Comparison of ENCODE assay signal across 39 cellular contexts in genomic region chr5:64221911-64222310, GRCh38. TPM values are rescaled to one million over a fixed set of nuclear protein-coding genes. Genes with fewer than 3 reads are reported as not detected.
"Had no signal": no experiment of that assay in that cellular context is flagged by ENCODE, and none has a peak within 500 bp of the region (broad histone marks: within the 10 kb centered on the region; RNA-seq: fewer than 3 reads in every experiment).

No MANE protein-coding gene starts in this region.

- H3K36me3 ChIP-seq: adrenal gland, brain microvascular endothelial cell, breast epithelium, cardiac muscle cell had no signal

- DNase-seq: activated effector memory CD4-positive, alpha-beta T cell treated with anti-CD3 and anti-CD28 coated beads, Interleukin-2, amount 50 U/mL, for 16 hours; activated effector memory CD4-positive, alpha-beta T cell treated with Interleukin-2 at 50 U/mL for 16 hours; activated gamma-delta T cell; activated gamma-delta T cell treated with Interleukin-2 at 50 U/mL for 16 hours; activated naive CD4-positive, alpha-beta T cell; activated naive CD4-positive, alpha-beta T cell treated with anti-CD3 and anti-CD28 coated beads for 36 hours; activated naive CD4-positive, alpha-beta T cell treated with anti-CD3 and anti-CD28 coated beads, Interleukin-2, amount 10 ng/mL, durations not matched to agents 7 days and 5 days; activated naive CD4-positive, alpha-beta T cell treated with anti-CD3 and anti-CD28 coated beads, Interleukin-2, amount 50 U/mL, for 16 hours; activated naive CD4-positive, alpha-beta T cell treated with Interleukin-2 at 50 U/mL for 16 hours; activated naive CD8-positive, alpha-beta T cell treated with anti-CD3 and anti-CD28 coated beads for 36 hours; activated naive CD8-positive, alpha-beta T cell treated with anti-CD3 and anti-CD28 coated beads, Interleukin-2, amount 10 ng/mL, durations not matched to agents 7 days and 5 days; activated naive CD8-positive, alpha-beta T cell treated with anti-CD3 and anti-CD28 coated beads, Interleukin-2, amount 50 U/mL, for 24 hours; activated T-cell treated with anti-CD3 and anti-CD28 coated beads, Interleukin-2, amount 50 U/mL, for 24 hours; activated T-cell treated with anti-CD3 and anti-CD28 coated beads, Interleukin-2, amount 50 U/mL, for 4 hours; activated T-cell treated with anti-CD3 and anti-CD28 coated beads, Interleukin-2, amount 50 U/mL, for 48 hours; activated T-cell treated with anti-CD3 and anti-CD28 coated beads, Interleukin-2, amount 50 U/mL, for 72 hours; adrenal gland; amniotic stem cell; amygdala; anterior cingulate cortex; aorta; body of pancreas; brain microvascular endothelial cell; caudate nucleus; central memory CD4-positive, alpha-beta T cell; cerebellar nuclear complex had no signal

- H3K27ac Mint-ChIP-seq: activated naive CD4-positive, alpha-beta T cell treated with anti-CD3 and anti-CD28 coated beads for 36 hours; activated naive CD4-positive, alpha-beta T cell treated with anti-CD3 and anti-CD28 coated beads, Interleukin-2, amount 10 ng/mL, durations not matched to agents 7 days and 5 days; activated naive CD4-positive, alpha-beta T cell treated with anti-CD3 and anti-CD28 coated beads, Interleukin-2, amount 50 U/mL, for 24 hours; activated naive CD4-positive, alpha-beta T cell treated with anti-CD3 and anti-CD28 coated beads, Interleukin-2, amount 50 U/mL, for 72 hours; activated naive CD8-positive, alpha-beta T cell; activated naive CD8-positive, alpha-beta T cell treated with anti-CD3 and anti-CD28 coated beads for 36 hours; activated naive CD8-positive, alpha-beta T cell treated with anti-CD3 and anti-CD28 coated beads, Interleukin-2, amount 10 ng/mL, durations not matched to agents 7 days and 5 days; activated naive CD8-positive, alpha-beta T cell treated with anti-CD3 and anti-CD28 coated beads, Interleukin-2, amount 50 U/mL, for 24 hours; activated T-cell treated with anti-CD3 and anti-CD28 coated beads, Interleukin-2, amount 50 U/mL, for 24 hours; activated T-cell treated with anti-CD3 and anti-CD28 coated beads, Interleukin-2, amount 50 U/mL, for 72 hours; activated T-helper 1 cell treated with anti-CD3 and anti-CD28 coated beads, Interleukin-12 subunit alpha, Interleukin-12 subunit beta, Interleukin-2, Interleukin-4 antibody, amounts not matched to agents 30 ng/mL and 10 ng/mL and 1 ng/mL, durations not matched to agents 14 hours and 24 hours and 36 hours; activated T-helper 17 cell treated with anti-CD3 and anti-CD28 coated beads, Interleukin-2, amount 50 U/mL, for 72 hours; activated T-helper 2 cell treated with anti-CD3 and anti-CD28 coated beads, Interferon-gamma antibody, Interleukin-2, Interleukin-4, amounts not matched to agents 10 μg/mL and 5 μg/mL and 100 μg/mL, durations not matched to agents 14 hours and 24 hours and 36 hours; brain had no signal

- H3K36me3 Mint-ChIP-seq: activated naive CD4-positive, alpha-beta T cell treated with anti-CD3 and anti-CD28 coated beads, Interleukin-2, amount 10 ng/mL, durations not matched to agents 7 days and 5 days; activated naive CD4-positive, alpha-beta T cell treated with anti-CD3 and anti-CD28 coated beads, Interleukin-2, amount 50 U/mL, for 24 hours; activated naive CD4-positive, alpha-beta T cell treated with anti-CD3 and anti-CD28 coated beads, Interleukin-2, amount 50 U/mL, for 72 hours; activated naive CD8-positive, alpha-beta T cell; activated naive CD8-positive, alpha-beta T cell treated with anti-CD3 and anti-CD28 coated beads for 36 hours; activated naive CD8-positive, alpha-beta T cell treated with anti-CD3 and anti-CD28 coated beads, Interleukin-2, amount 10 ng/mL, durations not matched to agents 7 days and 5 days had no signal

- H3K4me1 ChIP-seq: adrenal gland, ascending aorta, body of pancreas, breast epithelium had no signal

- H3K27me3 Mint-ChIP-seq: activated naive CD4-positive, alpha-beta T cell treated with anti-CD3 and anti-CD28 coated beads, Interleukin-2, amount 10 ng/mL, durations not matched to agents 7 days and 5 days; activated naive CD4-positive, alpha-beta T cell treated with anti-CD3 and anti-CD28 coated beads, Interleukin-2, amount 50 U/mL, for 24 hours; activated naive CD8-positive, alpha-beta T cell; activated naive CD8-positive, alpha-beta T cell treated with anti-CD3 and anti-CD28 coated beads for 36 hours; activated naive CD8-positive, alpha-beta T cell treated with anti-CD3 and anti-CD28 coated beads, Interleukin-2, amount 10 ng/mL, durations not matched to agents 7 days and 5 days; activated naive CD8-positive, alpha-beta T cell treated with anti-CD3 and anti-CD28 coated beads, Interleukin-2, amount 50 U/mL, for 24 hours; activated T-cell treated with anti-CD3 and anti-CD28 coated beads, Interleukin-2, amount 50 U/mL, for 24 hours; activated T-helper 17 cell treated with anti-CD3 and anti-CD28 coated beads, Interleukin-2, amount 50 U/mL, for 72 hours; brain; central memory CD8-positive, alpha-beta T cell had no signal

- H3K27ac ChIP-seq: adrenal gland, ascending aorta, body of pancreas, brain microvascular endothelial cell, breast epithelium, cardiac muscle cell had no signal

- H3K9me3 Mint-ChIP-seq: activated naive CD4-positive, alpha-beta T cell treated with anti-CD3 and anti-CD28 coated beads for 36 hours; activated naive CD4-positive, alpha-beta T cell treated with anti-CD3 and anti-CD28 coated beads, Interleukin-2, amount 10 ng/mL, durations not matched to agents 7 days and 5 days; activated naive CD4-positive, alpha-beta T cell treated with anti-CD3 and anti-CD28 coated beads, Interleukin-2, amount 50 U/mL, for 24 hours; activated naive CD8-positive, alpha-beta T cell treated with anti-CD3 and anti-CD28 coated beads for 36 hours; activated naive CD8-positive, alpha-beta T cell treated with anti-CD3 and anti-CD28 coated beads, Interleukin-2, amount 10 ng/mL, durations not matched to agents 7 days and 5 days; activated naive CD8-positive, alpha-beta T cell treated with anti-CD3 and anti-CD28 coated beads, Interleukin-2, amount 50 U/mL, for 24 hours; activated T-cell treated with anti-CD3 and anti-CD28 coated beads, Interleukin-2, amount 50 U/mL, for 24 hours; activated T-cell treated with anti-CD3 and anti-CD28 coated beads, Interleukin-2, amount 50 U/mL, for 4 hours; activated T-cell treated with anti-CD3 and anti-CD28 coated beads, Interleukin-2, amount 50 U/mL, for 72 hours; activated T-helper 1 cell treated with anti-CD3 and anti-CD28 coated beads, Interleukin-12 subunit alpha, Interleukin-12 subunit beta, Interleukin-2, Interleukin-4 antibody, amounts not matched to agents 30 ng/mL and 10 ng/mL and 1 ng/mL, durations not matched to agents 14 hours and 24 hours and 36 hours; activated T-helper 17 cell treated with anti-CD3 and anti-CD28 coated beads, Interleukin-2, amount 50 U/mL, for 72 hours; activated T-helper 2 cell treated with anti-CD3 and anti-CD28 coated beads, Interferon-gamma antibody, Interleukin-2, Interleukin-4, amounts not matched to agents 10 μg/mL and 5 μg/mL and 100 μg/mL, durations not matched to agents 14 hours and 24 hours and 36 hours; central memory CD8-positive, alpha-beta T cell had no signal

- H3K4me3 Mint-ChIP-seq: activated naive CD4-positive, alpha-beta T cell treated with anti-CD3 and anti-CD28 coated beads for 36 hours; activated naive CD4-positive, alpha-beta T cell treated with anti-CD3 and anti-CD28 coated beads, Interleukin-2, amount 10 ng/mL, durations not matched to agents 7 days and 5 days; activated naive CD4-positive, alpha-beta T cell treated with anti-CD3 and anti-CD28 coated beads, Interleukin-2, amount 50 U/mL, for 24 hours; activated naive CD8-positive, alpha-beta T cell; activated naive CD8-positive, alpha-beta T cell treated with anti-CD3 and anti-CD28 coated beads for 36 hours; activated naive CD8-positive, alpha-beta T cell treated with anti-CD3 and anti-CD28 coated beads, Interleukin-2, amount 10 ng/mL, durations not matched to agents 7 days and 5 days; activated naive CD8-positive, alpha-beta T cell treated with anti-CD3 and anti-CD28 coated beads, Interleukin-2, amount 50 U/mL, for 24 hours; activated T-cell treated with anti-CD3 and anti-CD28 coated beads, Interleukin-2, amount 50 U/mL, for 24 hours; activated T-cell treated with anti-CD3 and anti-CD28 coated beads, Interleukin-2, amount 50 U/mL, for 4 hours; activated T-cell treated with anti-CD3 and anti-CD28 coated beads, Interleukin-2, amount 50 U/mL, for 72 hours; activated T-helper 1 cell treated with anti-CD3 and anti-CD28 coated beads, Interleukin-12 subunit alpha, Interleukin-12 subunit beta, Interleukin-2, Interleukin-4 antibody, amounts not matched to agents 30 ng/mL and 10 ng/mL and 1 ng/mL, durations not matched to agents 14 hours and 24 hours and 36 hours; activated T-helper 17 cell treated with anti-CD3 and anti-CD28 coated beads, Interleukin-2, amount 50 U/mL, for 72 hours; brain; central memory CD8-positive, alpha-beta T cell had no signal

- FAIRE-seq: astrocyte, bronchial epithelial cell had no signal

- H3K9me3 ChIP-seq: adrenal gland, ascending aorta, body of pancreas, breast epithelium had no signal

- H3K27me3 ChIP-seq: adrenal gland, ascending aorta, body of pancreas, brain microvascular endothelial cell, breast epithelium, cardiac muscle cell had no signal

- ATAC-seq: activated naive CD4-positive, alpha-beta T cell treated with anti-CD3 and anti-CD28 coated beads, Interleukin-2, amount 50 U/mL, for 72 hours; activated naive CD8-positive, alpha-beta T cell treated with anti-CD3 and anti-CD28 coated beads, Interleukin-2, amount 50 U/mL, for 24 hours; activated T-cell treated with anti-CD3 and anti-CD28 coated beads, Interleukin-2, amount 50 U/mL, for 4 hours; activated T-cell treated with anti-CD3 and anti-CD28 coated beads, Interleukin-2, amount 50 U/mL, for 72 hours; activated T-helper 17 cell treated with anti-CD3 and anti-CD28 coated beads, Interleukin-2, amount 50 U/mL, for 72 hours; body of pancreas had no signal

- H3K4me3 ChIP-seq: adrenal gland, ascending aorta, body of pancreas, breast epithelium, cardiac muscle cell had no signal

- H3K4me1 Mint-ChIP-seq: activated naive CD4-positive, alpha-beta T cell treated with anti-CD3 and anti-CD28 coated beads, Interleukin-2, amount 10 ng/mL, durations not matched to agents 7 days and 5 days; activated naive CD4-positive, alpha-beta T cell treated with anti-CD3 and anti-CD28 coated beads, Interleukin-2, amount 50 U/mL, for 24 hours; activated naive CD8-positive, alpha-beta T cell treated with anti-CD3 and anti-CD28 coated beads for 36 hours; activated naive CD8-positive, alpha-beta T cell treated with anti-CD3 and anti-CD28 coated beads, Interleukin-2, amount 10 ng/mL, durations not matched to agents 7 days and 5 days; activated naive CD8-positive, alpha-beta T cell treated with anti-CD3 and anti-CD28 coated beads, Interleukin-2, amount 50 U/mL, for 24 hours; activated T-helper 17 cell treated with anti-CD3 and anti-CD28 coated beads, Interleukin-2, amount 50 U/mL, for 72 hours; brain; central memory CD8-positive, alpha-beta T cell had no signal

RNA-seq across cellular contexts. Expression of gene RNF180, which starts 56.3 kb away (rescaled TPM):
- total RNA-seq: activated naive CD4-positive, alpha-beta T cell treated with anti-CD3 and anti-CD28 coated beads for 36 hours; activated naive CD4-positive, alpha-beta T cell treated with anti-CD3 and anti-CD28 coated beads, Interleukin-2, amount 50 U/mL, for 72 hours; activated naive CD8-positive, alpha-beta T cell treated with anti-CD3 and anti-CD28 coated beads for 36 hours; activated naive CD8-positive, alpha-beta T cell treated with anti-CD3 and anti-CD28 coated beads, Interleukin-2, amount 10 ng/mL, durations not matched to agents 7 days and 5 days; activated T-cell treated with anti-CD3 and anti-CD28 coated beads, Interleukin-2, amount 50 U/mL, for 4 hours; activated T-cell treated with anti-CD3 and anti-CD28 coated beads, Interleukin-2, amount 50 U/mL, for 72 hours; activated T-helper 1 cell treated with anti-CD3 and anti-CD28 coated beads, Interleukin-12 subunit alpha, Interleukin-12 subunit beta, Interleukin-2, Interleukin-4 antibody, amounts not matched to agents 30 ng/mL and 10 ng/mL and 1 ng/mL, durations not matched to agents 14 hours and 24 hours and 36 hours; activated T-helper 17 cell treated with anti-CD3 and anti-CD28 coated beads, Interleukin-2, amount 50 U/mL, for 72 hours; activated T-helper 2 cell treated with anti-CD3 and anti-CD28 coated beads, Interferon-gamma antibody, Interleukin-2, Interleukin-4, amounts not matched to agents 10 μg/mL and 5 μg/mL and 100 μg/mL, durations not matched to agents 14 hours and 24 hours and 36 hours had no signal
